12 cellular contexts compared by ENCODE assay signal in genomic region chr3:55330355-55330754, GRCh38.
DNase-seq lines count a peak whose midpoint lies in the region; ATAC-seq and TF ChIP-seq lines count a peak whose summit lies in the region.
"Had no signal": no experiment of that assay in that cellular context is flagged by ENCODE, and none has a peak within 500 bp of the region (broad histone marks: within the 10 kb centered on the region; RNA-seq: fewer than 3 reads in every experiment).

No MANE protein-coding gene starts in this region.

- no peaks in the 10 kb centered on the region for H3K27me3 ChIP-seq in RWPE2 (ENCODE audit: insufficient read depth, poor library complexity, severe bottlenecking)
- no peaks in the 10 kb centered on the region for H3K27me3 ChIP-seq in foreskin keratinocyte
- H3K27me3 ChIP-seq in thoracic aorta (replicated peaks; ENCODE audit: insufficient read depth) = no peaks in the 10 kb centered on the region
- no peaks in the 10 kb centered on the region for H3K27me3 ChIP-seq in vagina
- no peaks in the 10 kb centered on the region for H3K27me3 ChIP-seq in esophagus muscularis mucosa
- no peaks in the 10 kb centered on the region for H3K27me3 ChIP-seq in heart left ventricle

- no peak overlapping the region for H3K4me3 ChIP-seq in RWPE2 (ENCODE audit: severe bottlenecking)
- no peak overlapping the region for H3K4me3 ChIP-seq in thoracic aorta
- H3K4me3 ChIP-seq in vagina = no peak overlapping the region
- no peak overlapping the region for H3K4me3 ChIP-seq in esophagus muscularis mucosa
- H3K4me3 ChIP-seq in heart left ventricle = no peak overlapping the region

- DNase-seq in DMS79 treated with DMSO at 0.1 percent for 48 hours (lab: John Stamatoyannopoulos, UW) (peak; percentile 29), DMS79 (lab: John Stamatoyannopoulos, UW) (no peak), RWPE2 (ENCODE audit: low spot score) (peak; percentile 64), foreskin keratinocyte (peak; percentile 47 to 87), thoracic aorta (ENCODE audit: low spot score) (no peak), vagina (ENCODE audit: extremely low spot score in 2 of 2) (no peak), esophagus muscularis mucosa (ENCODE audit: extremely low spot score) (no peak), heart left ventricle (no peak)
- DNase-seq: activated effector memory CD4-positive, alpha-beta T cell treated with anti-CD3 and anti-CD28 coated beads, Interleukin-2, amount 50 U/mL, for 16 hours; naive B cell; NCI-H446 had no signal

- H3K4me1 ChIP-seq in RWPE2 (ENCODE audit: insufficient read depth, poor library complexity, severe bottlenecking) (peaks cover 14% of the 10 kb centered on the region), foreskin keratinocyte (no peaks in the 10 kb centered on the region), thoracic aorta (ENCODE audit: control insufficient read depth in 1 of 2, low read depth in 2 of 2) (no peaks in the 10 kb centered on the region), vagina (no peaks in the 10 kb centered on the region), esophagus muscularis mucosa (peaks cover 0 to 25% (median 16%) of the 10 kb centered on the region in 4 donors), heart left ventricle (no peaks in the 10 kb centered on the region)

- no peaks in the 10 kb centered on the region for H3K36me3 ChIP-seq in RWPE2 (ENCODE audit: low read depth)
- no peaks in the 10 kb centered on the region for H3K36me3 ChIP-seq in thoracic aorta
- no peaks in the 10 kb centered on the region for H3K36me3 ChIP-seq in vagina
- no peaks in the 10 kb centered on the region for H3K36me3 ChIP-seq in esophagus muscularis mucosa
- H3K36me3 ChIP-seq in heart left ventricle = no peaks in the 10 kb centered on the region

- TF ChIP-seq EP300 in esophagus muscularis mucosa (IDR thresholded peaks at IDR 0.05) = no peak

- WGBS in esophagus muscularis mucosa = 38% methylated on average over 4 of the region's 4 CpGs
- WGBS in heart left ventricle, 4 donors = 60 to 63% (median 61%) methylated on average over 4 of the region's 4 CpGs

- H3K9me3 ChIP-seq in RWPE2 (ENCODE audit: severe bottlenecking) = no peaks in the 10 kb centered on the region
- H3K9me3 ChIP-seq in thoracic aorta = no peaks in the 10 kb centered on the region
- no peaks in the 10 kb centered on the region for H3K9me3 ChIP-seq in vagina
- no peaks in the 10 kb centered on the region for H3K9me3 ChIP-seq in esophagus muscularis mucosa
- H3K9me3 ChIP-seq in heart left ventricle = no peaks in the 10 kb centered on the region

- intact Hi-C loops in vagina (cut with DNase I) (no loop called here), esophagus muscularis mucosa (cut with DNase I) (no loop called here), heart left ventricle (cut with DNase I) (no loop called here)

- TF ChIP-seq POLR2A in vagina (IDR thresholded peaks at IDR 0.05) (no peak), esophagus muscularis mucosa (IDR thresholded peaks at IDR 0.05; ENCODE audit: low read depth) (no peak), heart left ventricle (IDR thresholded peaks at IDR 0.05) (no peak)

- no peak for TF ChIP-seq CTCF in RWPE2 (IDR thresholded peaks at IDR 0.05; ENCODE audit: poor library complexity, severe bottlenecking)
- TF ChIP-seq CTCF in foreskin keratinocyte (conservative IDR thresholded peaks at IDR 0.05) = no peak
- TF ChIP-seq CTCF in thoracic aorta (IDR thresholded peaks at IDR 0.05) = no peak
- no peak for TF ChIP-seq CTCF in vagina (IDR thresholded peaks at IDR 0.05)
- TF ChIP-seq CTCF in esophagus muscularis mucosa (IDR thresholded peaks at IDR 0.05) = no peak
- no peak for TF ChIP-seq CTCF in heart left ventricle (IDR thresholded peaks at IDR 0.05)

- ATAC-seq in RWPE2 (ENCODE audit: low read depth) = peak; percentile 98
- ATAC-seq in foreskin keratinocyte = peak; percentile 90
- peak; percentile 57 for ATAC-seq in thoracic aorta (ENCODE audit: insufficient number of reproducible peaks, low FRiP score, low read depth)
- ATAC-seq in heart left ventricle = no peak

- H3K27ac ChIP-seq in RWPE2 (ENCODE audit: poor library complexity, severe bottlenecking) (peak overlapping the region; percentile 70), foreskin keratinocyte (no peak overlapping the region), thoracic aorta (no peak overlapping the region), vagina (no peak overlapping the region), esophagus muscularis mucosa (replicated peaks in 1 of 4) (no peak overlapping the region), heart left ventricle (no peak overlapping the region)
- H3K27ac ChIP-seq: 22Rv1 had no signal

Comparison
In these comparisons a context has a peak if more than half of its experiments do, and no peak if none do; other contexts are left out.
1. DNase-seq: peak in DMS79 treated with DMSO at 0.1 percent for 48 hours (single experiment), RWPE2 (single experiment) and foreskin keratinocyte (2 of 2); none in DMS79 (single experiment), thoracic aorta (single experiment), vagina (0 of 2), esophagus muscularis mucosa (single experiment) and heart left ventricle (0 of 5).
2. ATAC-seq: peak in RWPE2 (single experiment), foreskin keratinocyte (single experiment) and thoracic aorta (single experiment); none in heart left ventricle (0 of 4).